8 cellular contexts compared by ENCODE assay signal in genomic region chr2:231795525-231796327, GRCh38. TPM values are rescaled to one million over a fixed set of nuclear protein-coding genes. Genes with fewer than 3 reads are reported as not detected.
DNase-seq lines count a peak whose midpoint lies in the region; ATAC-seq and TF ChIP-seq lines count a peak whose summit lies in the region.

No MANE protein-coding gene starts in this region.

- peak; percentile 82 for TF ChIP-seq CTCF in C4-2B (conservative IDR thresholded peaks at IDR 0.05)

- DNase-seq in HT-29 (ENCODE audit: low spot score) (peak; percentile 98), T1000 (lab: John Stamatoyannopoulos, UW) (peak; percentile 4), iris pigment epithelial cell (ENCODE audit: low read depth) (peak; percentile 76), right cardiac atrium (no peak)

- peak overlapping the region; percentile 15; the same call in 1 of the 2 replicates for H3K27ac ChIP-seq in C4-2B
- H3K27ac ChIP-seq in right cardiac atrium (ENCODE audit: low read length): no peak overlapping the region

- 74% methylated on average over 9 of the region's 9 CpGs for WGBS in right cardiac atrium

- intact Hi-C loops in right cardiac atrium (cut with DNase I): no loop called here

- no peak for ATAC-seq in GM21390 (IDR thresholded peaks at IDR 0.05; ENCODE audit: unreplicated experiment)
- ATAC-seq in GM19463 (IDR thresholded peaks at IDR 0.05; ENCODE audit: unreplicated experiment): no peak
- ATAC-seq in HG03521 (IDR thresholded peaks at IDR 0.05; ENCODE audit: unreplicated experiment): no peak
- ATAC-seq in right cardiac atrium: no peak

- H3K4me3 ChIP-seq in right cardiac atrium (ENCODE audit: low read length): no peak overlapping the region

- H3K27me3 ChIP-seq in right cardiac atrium (ENCODE audit: control insufficient read depth, insufficient read depth): no peaks in the 10 kb centered on the region

- no peaks in the 10 kb centered on the region for H3K4me1 ChIP-seq in right cardiac atrium (ENCODE audit: control insufficient read depth, insufficient read depth, low read length)

- no peaks in the 10 kb centered on the region for H3K9me3 ChIP-seq in right cardiac atrium (ENCODE audit: control insufficient read depth, low read length)

RNA-seq across cellular contexts. Expression of gene COPS7B, which starts 9.5 kb away (rescaled TPM):
- total RNA-seq in HT-29 (2014; rRNA removed; shearing (Covaris generic)): 35.4 and 40.3 TPM in 2 replicates
- 10 to 100 TPM; 16.2 to 21.7 (median 19.3) TPM for total RNA-seq in right cardiac atrium
- 17.7 TPM for polyA plus RNA-seq in right cardiac atrium

RNA-seq across cellular contexts. Expression of gene PDE6D, which starts 14.6 kb away (rescaled TPM):
- 8.2 and 10.6 TPM in 2 replicates for total RNA-seq in HT-29 (2014; rRNA removed; shearing (Covaris generic))
- total RNA-seq in right cardiac atrium: 10 to 100 TPM; 13.3 to 17.9 (median 16.4) TPM
- 24.3 TPM for polyA plus RNA-seq in right cardiac atrium

Comparison
In these comparisons a context has a peak if more than half of its experiments do, and no peak if none do; other contexts are left out.
1. DNase-seq: peak in HT-29 (single experiment), T1000 (single experiment) and iris pigment epithelial cell (single experiment); none in right cardiac atrium (0 of 3).